In genomic region chr19:46772170-46773017, GRCh38 we compare ENCODE assay signal across 1 cellular context.
TF ChIP-seq lines count a peak whose summit lies in the region.

No MANE protein-coding gene starts in this region.

TF ChIP-seq in HEK293, 187 proteins besides CTCF, POLR2A, EP300 and RAD21 (continued from another document):
- TF ChIP-seq, protein P1, sequence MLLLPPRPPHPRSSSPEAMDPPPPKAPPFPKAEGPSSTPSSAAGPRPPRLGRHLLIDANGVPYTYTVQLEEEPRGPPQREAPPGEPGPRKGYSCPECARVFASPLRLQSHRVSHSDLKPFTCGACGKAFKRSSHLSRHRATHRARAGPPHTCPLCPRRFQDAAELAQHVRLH (tag by site-specific recombination; IDR thresholded peaks at IDR 0.05), result no peak
- peak; percentile 54; the same call in 1 of the 2 replicates for TF ChIP-seq ZNF600 (tag by site-specific recombination; IDR thresholded peaks at IDR 0.05)
TF ChIP-seq in HEK293: peak in this region for 5.
